In genomic region chr2:23497536-23497935, GRCh38 we compare ENCODE assay signal across 16 cellular contexts.
DNase-seq lines count a peak whose midpoint lies in the region; ATAC-seq and TF ChIP-seq lines count a peak whose summit lies in the region.
"Had no signal": no experiment of that assay in that cellular context is flagged by ENCODE, and none has a peak within 500 bp of the region (broad histone marks: within the 10 kb centered on the region; RNA-seq: fewer than 3 reads in every experiment).

No MANE protein-coding gene starts in this region.

- H2BK120ac ChIP-seq in trophoblast cell (ENCODE audit: insufficient read depth, low read length, poor library complexity), result no peak overlapping the region

- no peak overlapping the region for H3K27ac Mint-ChIP-seq in activated CD8-positive, alpha-beta T cell treated with anti-CD3 and anti-CD28 coated beads, Interleukin-2, amount 10 ng/mL, durations not matched to agents 7 days and 5 days
- H3K27ac Mint-ChIP-seq in activated CD8-positive, alpha-beta T cell treated with anti-CD3 and anti-CD28 coated beads for 36 hours, result no peak overlapping the region
- H3K27ac Mint-ChIP-seq in GM23338 (no peak overlapping the region; the same call in 1 of the 2 replicates), MCF 10A (ENCODE audit: low read depth, unreplicated experiment) (peak overlapping the region; percentile 1)

- H3K4me2 ChIP-seq in GM23338 (peak overlapping the region; percentile 46; the same call in 1 of the 2 replicates), trophoblast cell (ENCODE audit: low read length) (no peak overlapping the region)

- no peak overlapping the region for H2BK12ac ChIP-seq in trophoblast cell (ENCODE audit: low read length)

- no peak for TF ChIP-seq CTCF in activated CD8-positive, alpha-beta T cell treated with anti-CD3 and anti-CD28 coated beads for 36 hours (IDR thresholded peaks at IDR 0.05)
- TF ChIP-seq CTCF in GM23338 (conservative IDR thresholded peaks at IDR 0.05; ENCODE audit: low read depth in 2 of 2) (no peak), MCF 10A (IDR thresholded peaks at IDR 0.05; ENCODE audit: unreplicated experiment) (no peak)

- BruUV-seq in MCF 10A (replicated peaks; lab: Mats Ljungman, UMichigan), result no TSS peak

- no peak for DNase-seq in activated CD8-positive, alpha-beta T cell treated with anti-CD3 and anti-CD28 coated beads, Interleukin-2, amount 10 ng/mL, durations not matched to agents 7 days and 5 days
- no peak for DNase-seq in activated CD8-positive, alpha-beta T cell treated with anti-CD3 and anti-CD28 coated beads for 36 hours
- DNase-seq in GM23338 (ENCODE audit: low spot score) (no peak), MCF 10A (ENCODE audit: unreplicated experiment) (peak; percentile 47), trophoblast cell (no peak), HuH-7 (ENCODE audit: low spot score) (no peak), hypothalamus (lab: John Stamatoyannopoulos, UW) (no peak), DMS53 (lab: John Stamatoyannopoulos, UW) (no peak)
- DNase-seq: activated CD4-positive, alpha-beta T cell treated with anti-CD3 and anti-CD28 coated beads, Interleukin-2, amount 50 U/mL, for 4 hours; DMS153; kidney; NCI-H187 treated with DMSO at 0.1 percent for 48 hours; stomach had no signal

- peaks cover 22% of the 10 kb centered on the region; the same call in 1 of the 2 replicates for H3K4me1 ChIP-seq in GM23338 (ENCODE audit: insufficient read depth)
- peaks cover 8 to 21% of the 10 kb centered on the region in 2 experiments for H3K4me1 ChIP-seq in trophoblast cell (ENCODE audit: control insufficient read depth in 1 of 2, insufficient read depth in 2 of 2, low read length in 2 of 2)

- no CpG with 5 or more reads among the region's 6 CpGs for WGBS in trophoblast cell (ENCODE audit: extremely low coverage, insufficient coverage, insufficient read length)

- H3K4me1 Mint-ChIP-seq in activated CD8-positive, alpha-beta T cell treated with anti-CD3 and anti-CD28 coated beads, Interleukin-2, amount 10 ng/mL, durations not matched to agents 7 days and 5 days (ENCODE audit: low read depth), result peaks cover 56% of the 10 kb centered on the region
- peaks cover 21% of the 10 kb centered on the region for H3K4me1 Mint-ChIP-seq in activated CD8-positive, alpha-beta T cell treated with anti-CD3 and anti-CD28 coated beads for 36 hours (ENCODE audit: low read depth)
- H3K4me1 Mint-ChIP-seq in GM23338, result peaks cover 43% of the 10 kb centered on the region
- H3K4me1 Mint-ChIP-seq in MCF 10A (ENCODE audit: insufficient read depth, unreplicated experiment), result peaks cover 38% of the 10 kb centered on the region

- intact Hi-C loops in activated CD8-positive, alpha-beta T cell treated with anti-CD3 and anti-CD28 coated beads for 36 hours (cut with micrococcal nuclease), result no loop called here
- intact Hi-C loops in MCF 10A (cut with micrococcal nuclease), result no loop called here

- no peaks in the 10 kb centered on the region for H3K36me3 Mint-ChIP-seq in activated CD8-positive, alpha-beta T cell treated with anti-CD3 and anti-CD28 coated beads, Interleukin-2, amount 10 ng/mL, durations not matched to agents 7 days and 5 days (ENCODE audit: low read depth)
- no peaks in the 10 kb centered on the region for H3K36me3 Mint-ChIP-seq in activated CD8-positive, alpha-beta T cell treated with anti-CD3 and anti-CD28 coated beads for 36 hours (ENCODE audit: low read depth)
- no peaks in the 10 kb centered on the region for H3K36me3 Mint-ChIP-seq in GM23338 (ENCODE audit: low read depth)
- H3K36me3 Mint-ChIP-seq in MCF 10A (ENCODE audit: insufficient read depth, unreplicated experiment), result peaks cover 16% of the 10 kb centered on the region

- H3K9me2 ChIP-seq in GM23338 (ENCODE audit: insufficient read depth), result no peaks in the 10 kb centered on the region

- H3K18ac ChIP-seq in trophoblast cell (ENCODE audit: low read length), result no peak overlapping the region

- POLR2A ChIA-PET in activated CD8-positive, alpha-beta T cell treated with anti-CD3 and anti-CD28 coated beads, Interleukin-2, amount 10 ng/mL, durations not matched to agents 7 days and 5 days (lab: Charles Lee), result no interaction called here
- POLR2A ChIA-PET in activated CD8-positive, alpha-beta T cell treated with anti-CD3 and anti-CD28 coated beads for 36 hours (lab: Charles Lee), result no interaction called here
- POLR2A ChIA-PET in MCF 10A (lab: Yijun Ruan, JAX), result interaction anchor here (1.1 kb wide), 1 partner anchor 15 kb away, joined by 3 read pairs; no protein-coding TSS in a partner anchor

- no peak overlapping the region for H4K12ac ChIP-seq in trophoblast cell (ENCODE audit: low read depth, low read length)

- H3K27ac ChIP-seq in GM23338 (ENCODE audit: low read depth) (no peak overlapping the region), trophoblast cell (ENCODE audit: low read depth, low read length) (no peak overlapping the region)
- H3K27ac ChIP-seq: cardiac muscle cell had no signal

- H2AFZ ChIP-seq in GM23338 (no peak overlapping the region), trophoblast cell (ENCODE audit: insufficient read depth, low read length, poor library complexity) (no peak overlapping the region)

- H3F3A ChIP-seq in GM23338 (replicated peaks; ENCODE audit: low read depth), result no peaks in the 10 kb centered on the region

- no peak overlapping the region for H4K8ac ChIP-seq in trophoblast cell (ENCODE audit: low read depth, low read length)

- H3K23ac ChIP-seq in trophoblast cell (ENCODE audit: low read length), result no peak overlapping the region

- no peak overlapping the region for H3K9ac ChIP-seq in trophoblast cell (ENCODE audit: low read length)

- no peaks in the 10 kb centered on the region for H4K20me1 ChIP-seq in GM23338 (replicated peaks; ENCODE audit: insufficient read depth)

- CTCF ChIA-PET in activated CD8-positive, alpha-beta T cell treated with anti-CD3 and anti-CD28 coated beads, Interleukin-2, amount 10 ng/mL, durations not matched to agents 7 days and 5 days (lab: Charles Lee), result no interaction called here
- CTCF ChIA-PET in activated CD8-positive, alpha-beta T cell treated with anti-CD3 and anti-CD28 coated beads for 36 hours (lab: Charles Lee), result no interaction called here
- CTCF ChIA-PET in MCF 10A (lab: Yijun Ruan, JAX), result no interaction called here

- H3K4me3 ChIP-seq in GM23338, result no peak overlapping the region
- H3K4me3 ChIP-seq in trophoblast cell (ENCODE audit: low read depth, low read length), result no peak overlapping the region
- H3K4me3 ChIP-seq: cardiac muscle cell, K562, stomach had no signal

- no peaks in the 10 kb centered on the region for H3K9me3 Mint-ChIP-seq in activated CD8-positive, alpha-beta T cell treated with anti-CD3 and anti-CD28 coated beads, Interleukin-2, amount 10 ng/mL, durations not matched to agents 7 days and 5 days (ENCODE audit: insufficient read depth)
- no peaks in the 10 kb centered on the region for H3K9me3 Mint-ChIP-seq in activated CD8-positive, alpha-beta T cell treated with anti-CD3 and anti-CD28 coated beads for 36 hours
- H3K9me3 Mint-ChIP-seq in GM23338, result no peaks in the 10 kb centered on the region
- no peaks in the 10 kb centered on the region for H3K9me3 Mint-ChIP-seq in MCF 10A (ENCODE audit: unreplicated experiment)
- H3K9me3 Mint-ChIP-seq: activated T-cell treated with anti-CD3 and anti-CD28 coated beads, Interleukin-2, amount 50 U/mL, for 24 hours had no signal

- peak overlapping the region; percentile 41 for H2AK5ac ChIP-seq in trophoblast cell (ENCODE audit: low read length)

- no peaks in the 10 kb centered on the region for H3K9me3 ChIP-seq in trophoblast cell (ENCODE audit: insufficient read depth, low read depth, low read length)
- H3K9me3 ChIP-seq: stomach had no signal

- no peak overlapping the region for H3K14ac ChIP-seq in trophoblast cell (ENCODE audit: low read length)

- H3K79me2 ChIP-seq in GM23338 (replicated peaks; ENCODE audit: insufficient read depth) (no peaks in the 10 kb centered on the region), trophoblast cell (ENCODE audit: control insufficient read depth, insufficient read depth, low read length, poor library complexity) (no peaks in the 10 kb centered on the region)

- H3K4ac ChIP-seq in trophoblast cell (ENCODE audit: low read depth, low read length), result no peak overlapping the region

- no peak overlapping the region for H2BK5ac ChIP-seq in trophoblast cell (ENCODE audit: low read depth, low read length, poor library complexity)

- no peak for ATAC-seq in activated CD8-positive, alpha-beta T cell treated with anti-CD3 and anti-CD28 coated beads, Interleukin-2, amount 10 ng/mL, durations not matched to agents 7 days and 5 days
- ATAC-seq in activated CD8-positive, alpha-beta T cell treated with anti-CD3 and anti-CD28 coated beads for 36 hours, result no peak
- ATAC-seq in GM23338, result peak; percentile 18
- ATAC-seq: K562 had no signal

- H3K36me3 ChIP-seq in GM23338 (ENCODE audit: insufficient read depth) (no peaks in the 10 kb centered on the region), trophoblast cell (ENCODE audit: control insufficient read depth in 1 of 2, insufficient read depth in 2 of 2, low read length in 2 of 2) (no peaks in the 10 kb centered on the region)
- H3K36me3 ChIP-seq: cardiac muscle cell, stomach had no signal

- H3K27me3 Mint-ChIP-seq in activated CD8-positive, alpha-beta T cell treated with anti-CD3 and anti-CD28 coated beads, Interleukin-2, amount 10 ng/mL, durations not matched to agents 7 days and 5 days (ENCODE audit: low read depth), result peaks cover 32% of the 10 kb centered on the region
- peaks cover 11% of the 10 kb centered on the region for H3K27me3 Mint-ChIP-seq in activated CD8-positive, alpha-beta T cell treated with anti-CD3 and anti-CD28 coated beads for 36 hours
- peaks cover 4% of the 10 kb centered on the region for H3K27me3 Mint-ChIP-seq in GM23338 (ENCODE audit: insufficient read depth, low read depth, poor library complexity)
- no peaks in the 10 kb centered on the region for H3K27me3 Mint-ChIP-seq in MCF 10A (ENCODE audit: insufficient read depth, unreplicated experiment)
- H3K27me3 Mint-ChIP-seq: activated T-cell treated with anti-CD3 and anti-CD28 coated beads, Interleukin-2, amount 50 U/mL, for 24 hours had no signal

- no peak overlapping the region for H4K91ac ChIP-seq in trophoblast cell (ENCODE audit: low read depth, low read length)

- H3K79me1 ChIP-seq in trophoblast cell (ENCODE audit: low read length), result no peaks in the 10 kb centered on the region

- H3K4me3 Mint-ChIP-seq in activated CD8-positive, alpha-beta T cell treated with anti-CD3 and anti-CD28 coated beads, Interleukin-2, amount 10 ng/mL, durations not matched to agents 7 days and 5 days, result peak overlapping the region; percentile 34
- no peak overlapping the region for H3K4me3 Mint-ChIP-seq in activated CD8-positive, alpha-beta T cell treated with anti-CD3 and anti-CD28 coated beads for 36 hours
- H3K4me3 Mint-ChIP-seq in GM23338 (no peak overlapping the region), MCF 10A (ENCODE audit: unreplicated experiment) (peak overlapping the region; percentile 15)
- H3K4me3 Mint-ChIP-seq: activated T-cell treated with anti-CD3 and anti-CD28 coated beads, Interleukin-2, amount 50 U/mL, for 24 hours had no signal

- no peaks in the 10 kb centered on the region for H3K27me3 ChIP-seq in GM23338 (ENCODE audit: insufficient read depth)
- no peaks in the 10 kb centered on the region for H3K27me3 ChIP-seq in trophoblast cell (ENCODE audit: insufficient read depth, low read length)
- H3K27me3 ChIP-seq: cardiac muscle cell had no signal

TF ChIP-seq in GM23338, 12 proteins besides CTCF, POLR2A, EP300 and RAD21 (continues in another document):
- no peak for TF ChIP-seq NANOG (IDR thresholded peaks at IDR 0.05; ENCODE audit: borderline replicate concordance)

Comparison
In these comparisons a context has a peak if more than half of its experiments do, and no peak if none do; other contexts are left out.
1. H3K4me3 Mint-ChIP-seq: peak in activated CD8-positive, alpha-beta T cell treated with anti-CD3 and anti-CD28 coated beads, Interleukin-2, amount 10 ng/mL, durations not matched to agents 7 days and 5 days (single experiment) and MCF 10A (single experiment); none in activated CD8-positive, alpha-beta T cell treated with anti-CD3 and anti-CD28 coated beads for 36 hours (single experiment) and GM23338 (single experiment).